ENCODE assay signal across 17 cellular contexts in genomic region chr18:37451239-37451825, GRCh38.
DNase-seq lines count a peak whose midpoint lies in the region; ATAC-seq and TF ChIP-seq lines count a peak whose summit lies in the region.
"Had no signal": no experiment of that assay in that cellular context is flagged by ENCODE, and none has a peak within 500 bp of the region (broad histone marks: within the 10 kb centered on the region; RNA-seq: fewer than 3 reads in every experiment).

No MANE protein-coding gene starts in this region.

- POLR2A ChIA-PET in naive thymus-derived CD4-positive, alpha-beta T cell (lab: Charles Lee): no interaction called here

- H3K27ac ChIP-seq in GM23338 (ENCODE audit: low read depth): no peak overlapping the region
- H3K27ac ChIP-seq in endodermal cell (ENCODE audit: low read depth, low read length): peak overlapping the region; percentile 75
- H3K27ac ChIP-seq in naive thymus-derived CD4-positive, alpha-beta T cell (ENCODE audit: low read depth, low read length): no peak overlapping the region
- H3K27ac ChIP-seq in trophoblast cell (ENCODE audit: low read depth, low read length): peak overlapping the region; percentile 2

- H3K9me3 Mint-ChIP-seq in GM23338 (no peaks in the 10 kb centered on the region), endodermal cell (no peaks in the 10 kb centered on the region)
- H3K9me3 Mint-ChIP-seq in naive thymus-derived CD4-positive, alpha-beta T cell: peaks cover 0 to 2% (median 0%) of the 10 kb centered on the region in 11 donors
- H3K9me3 Mint-ChIP-seq: CD4-positive, alpha-beta T cell had no signal

- H3K9ac ChIP-seq in endodermal cell (ENCODE audit: extremely low read depth, low read length, poor library complexity, severe bottlenecking) (no peak overlapping the region), trophoblast cell (ENCODE audit: low read length) (no peak overlapping the region)

- H2BK5ac ChIP-seq in trophoblast cell (ENCODE audit: low read depth, low read length, poor library complexity): no peak overlapping the region

- H4K91ac ChIP-seq in trophoblast cell (ENCODE audit: low read depth, low read length): peak overlapping the region; percentile 10

- no peak overlapping the region for H3K4me3 Mint-ChIP-seq in GM23338
- no peak overlapping the region for H3K4me3 Mint-ChIP-seq in endodermal cell
- no peak overlapping the region for H3K4me3 Mint-ChIP-seq in naive thymus-derived CD4-positive, alpha-beta T cell
- H3K4me3 Mint-ChIP-seq: CD4-positive, alpha-beta T cell had no signal

- H3K27me3 ChIP-seq in GM23338 (ENCODE audit: insufficient read depth) (no peaks in the 10 kb centered on the region), endodermal cell (ENCODE audit: control insufficient read depth, insufficient read depth, low read length, poor library complexity, severe bottlenecking) (no peaks in the 10 kb centered on the region), trophoblast cell (ENCODE audit: insufficient read depth, low read length) (no peaks in the 10 kb centered on the region)
- H3K27me3 ChIP-seq in naive thymus-derived CD4-positive, alpha-beta T cell (ENCODE audit: control insufficient read depth in 2 of 2, insufficient read depth in 2 of 2, low read length in 2 of 2): no peaks in the 10 kb centered on the region
- H3K27me3 ChIP-seq: BE2C had no signal

- peaks cover 14% of the 10 kb centered on the region for H3K27me3 Mint-ChIP-seq in GM23338 (ENCODE audit: insufficient read depth, low read depth, poor library complexity)
- H3K27me3 Mint-ChIP-seq in endodermal cell (ENCODE audit: insufficient read depth): peaks cover 1% of the 10 kb centered on the region
- H3K27me3 Mint-ChIP-seq in naive thymus-derived CD4-positive, alpha-beta T cell: peaks cover 0 to 6% (median 0%) of the 10 kb centered on the region in 5 donors

- CTCF ChIA-PET in naive thymus-derived CD4-positive, alpha-beta T cell (lab: Charles Lee): no interaction called here

- peak overlapping the region; percentile 4 for H2BK120ac ChIP-seq in trophoblast cell (ENCODE audit: insufficient read depth, low read length, poor library complexity)

- 89 to 100% methylated on average over 3 to 14 of the region's 14 CpGs for WGBS in endodermal cell (ENCODE audit: insufficient coverage in 1 of 2, insufficient read length in 1 of 2), 2 experiments
- no CpG with 5 or more reads among the region's 14 CpGs for WGBS in trophoblast cell (ENCODE audit: extremely low coverage, insufficient coverage, insufficient read length)

- no peak overlapping the region for H3K23ac ChIP-seq in trophoblast cell (ENCODE audit: low read length)

- H4K8ac ChIP-seq in trophoblast cell (ENCODE audit: low read depth, low read length): no peak overlapping the region

- peak overlapping the region; percentile 15 for H2BK12ac ChIP-seq in trophoblast cell (ENCODE audit: low read length)

- H3F3A ChIP-seq in GM23338 (replicated peaks; ENCODE audit: low read depth): 0 out of 2 replicates have a peak, but pooled peaks cover 2% of the 10 kb centered on the region

- H4K12ac ChIP-seq in trophoblast cell (ENCODE audit: low read depth, low read length): no peak overlapping the region

- H3K14ac ChIP-seq in trophoblast cell (ENCODE audit: low read length): peak overlapping the region; percentile 25

- H3K4me1 ChIP-seq in GM23338 (ENCODE audit: insufficient read depth): peaks cover 10% of the 10 kb centered on the region
- H3K4me1 ChIP-seq in endodermal cell (ENCODE audit: control insufficient read depth, insufficient read depth, low read length): no peaks in the 10 kb centered on the region
- no peaks in the 10 kb centered on the region for H3K4me1 ChIP-seq in naive thymus-derived CD4-positive, alpha-beta T cell (ENCODE audit: control insufficient read depth in 2 of 2, insufficient read depth in 2 of 2, low read length in 2 of 2)
- peaks cover 27 to 36% of the 10 kb centered on the region in 2 experiments for H3K4me1 ChIP-seq in trophoblast cell (ENCODE audit: control insufficient read depth in 1 of 2, insufficient read depth in 2 of 2, low read length in 2 of 2)

- H3K4me3 ChIP-seq in GM23338 (no peak overlapping the region), endodermal cell (ENCODE audit: low read length) (no peak overlapping the region), trophoblast cell (ENCODE audit: low read depth, low read length) (peak overlapping the region; percentile 29)
- no peak overlapping the region for H3K4me3 ChIP-seq in naive thymus-derived CD4-positive, alpha-beta T cell (ENCODE audit: low read length)

- no peak overlapping the region; the same call in 1 of the 2 replicates for H2AFZ ChIP-seq in GM23338
- no peak overlapping the region for H2AFZ ChIP-seq in trophoblast cell (ENCODE audit: insufficient read depth, low read length, poor library complexity)

- H4K20me1 ChIP-seq in GM23338 (replicated peaks; ENCODE audit: insufficient read depth): no peaks in the 10 kb centered on the region

- no peak overlapping the region for H2AK5ac ChIP-seq in trophoblast cell (ENCODE audit: low read length)

- peak overlapping the region; percentile 0 for H3K18ac ChIP-seq in trophoblast cell (ENCODE audit: low read length)

- no peaks in the 10 kb centered on the region for H3K36me3 ChIP-seq in GM23338 (ENCODE audit: insufficient read depth)
- no peaks in the 10 kb centered on the region for H3K36me3 ChIP-seq in endodermal cell (ENCODE audit: control insufficient read depth, insufficient read depth, low read length)
- H3K36me3 ChIP-seq in naive thymus-derived CD4-positive, alpha-beta T cell (ENCODE audit: control insufficient read depth in 2 of 3, insufficient read depth in 3 of 3, low read length in 3 of 3): no peaks in the 10 kb centered on the region
- no peaks in the 10 kb centered on the region for H3K36me3 ChIP-seq in trophoblast cell (ENCODE audit: control insufficient read depth in 1 of 2, insufficient read depth in 2 of 2, low read length in 2 of 2)
- H3K36me3 ChIP-seq: BE2C had no signal

- intact Hi-C loops in naive thymus-derived CD4-positive, alpha-beta T cell (cut with micrococcal nuclease): no loop called here

- no peak for ATAC-seq in GM23338
- peak; percentile 15 for ATAC-seq in naive thymus-derived CD4-positive, alpha-beta T cell
- ATAC-seq in GM21576 (IDR thresholded peaks at IDR 0.05; ENCODE audit: unreplicated experiment): no peak
- ATAC-seq in HG03135 (IDR thresholded peaks at IDR 0.05; ENCODE audit: unreplicated experiment): no peak

- H3K4me2 ChIP-seq in GM23338 (0 out of 2 replicates have a peak overlapping the region, but pooled peaks have one; percentile 72), trophoblast cell (ENCODE audit: low read length) (no peak overlapping the region)

- TF ChIP-seq CTCF in GM23338 (conservative IDR thresholded peaks at IDR 0.05; ENCODE audit: low read depth in 2 of 2) (no peak), endodermal cell (conservative IDR thresholded peaks at IDR 0.05) (no peak)

- H3K9me3 ChIP-seq in endodermal cell (ENCODE audit: control insufficient read depth, low read length) (no peaks in the 10 kb centered on the region), trophoblast cell (ENCODE audit: insufficient read depth, low read depth, low read length) (peaks cover 2% of the 10 kb centered on the region)
- H3K9me3 ChIP-seq in naive thymus-derived CD4-positive, alpha-beta T cell (ENCODE audit: control insufficient read depth in 2 of 3, low read length in 3 of 3): no peaks in the 10 kb centered on the region
- H3K9me3 ChIP-seq: BE2C had no signal

- H3K79me1 ChIP-seq in trophoblast cell (ENCODE audit: low read length): peaks cover 16% of the 10 kb centered on the region

- H3K9me2 ChIP-seq in GM23338 (ENCODE audit: insufficient read depth): no peaks in the 10 kb centered on the region

- H3K79me2 ChIP-seq in GM23338 (replicated peaks; ENCODE audit: insufficient read depth) (no peaks in the 10 kb centered on the region; the same call in 1 of the 2 replicates), trophoblast cell (ENCODE audit: control insufficient read depth, insufficient read depth, low read length, poor library complexity) (no peaks in the 10 kb centered on the region)

- no peak overlapping the region for H3K27ac Mint-ChIP-seq in GM23338
- H3K27ac Mint-ChIP-seq in endodermal cell: peak overlapping the region; percentile 2
- H3K27ac Mint-ChIP-seq in naive thymus-derived CD4-positive, alpha-beta T cell: no peak overlapping the region
- H3K27ac Mint-ChIP-seq: CD4-positive, alpha-beta T cell had no signal

- no peak overlapping the region for H3K4ac ChIP-seq in trophoblast cell (ENCODE audit: low read depth, low read length)

- peaks cover 49% of the 10 kb centered on the region for H3K4me1 Mint-ChIP-seq in GM23338
- H3K4me1 Mint-ChIP-seq in endodermal cell: peaks cover 6% of the 10 kb centered on the region
- no peaks in the 10 kb centered on the region for H3K4me1 Mint-ChIP-seq in naive thymus-derived CD4-positive, alpha-beta T cell

- no peaks in the 10 kb centered on the region for H3K36me3 Mint-ChIP-seq in GM23338 (ENCODE audit: low read depth)
- H3K36me3 Mint-ChIP-seq in endodermal cell (ENCODE audit: low read depth): no peaks in the 10 kb centered on the region
- no peaks in the 10 kb centered on the region for H3K36me3 Mint-ChIP-seq in naive thymus-derived CD4-positive, alpha-beta T cell

- DNase-seq in GM23338 (ENCODE audit: low spot score) (no peak), endodermal cell (no peak), trophoblast cell (no peak), NCI-H774 (lab: John Stamatoyannopoulos, UW) (no peak), NCI-H345 treated with DMSO at 0.1 percent for 48 hours (lab: John Stamatoyannopoulos, UW; ENCODE audit: unreplicated experiment) (no peak)
- DNase-seq in naive thymus-derived CD4-positive, alpha-beta T cell: no peak
- DNase-seq: 8988T; CD4-positive, alpha-beta T cell; EL; IMR-90; Karpas-422; MM.1S; NCI-H2081 treated with DMSO at 0.1 percent for 48 hours; Right ventricle myocardium superior had no signal

TF ChIP-seq in GM23338, 12 proteins besides CTCF, POLR2A, EP300 and RAD21 (continues in another document):
- TF ChIP-seq STAT1 (IDR thresholded peaks at IDR 0.05; ENCODE audit: unreplicated experiment) (no peak), POLR2AphosphoS5 (IDR thresholded peaks at IDR 0.05; ENCODE audit: low read depth) (no peak), ZNF114 (CRISPR knock-in tag; IDR thresholded peaks at IDR 0.05) (no peak)

Comparison
In these comparisons a context has a peak if more than half of its experiments do, and no peak if none do; other contexts are left out.
1. H3K27ac ChIP-seq: peak in endodermal cell (single experiment) and trophoblast cell (single experiment); none in GM23338 (single experiment) and naive thymus-derived CD4-positive, alpha-beta T cell (single experiment).